8 cellular contexts compared by ENCODE assay signal in the genomic region with DNA sequence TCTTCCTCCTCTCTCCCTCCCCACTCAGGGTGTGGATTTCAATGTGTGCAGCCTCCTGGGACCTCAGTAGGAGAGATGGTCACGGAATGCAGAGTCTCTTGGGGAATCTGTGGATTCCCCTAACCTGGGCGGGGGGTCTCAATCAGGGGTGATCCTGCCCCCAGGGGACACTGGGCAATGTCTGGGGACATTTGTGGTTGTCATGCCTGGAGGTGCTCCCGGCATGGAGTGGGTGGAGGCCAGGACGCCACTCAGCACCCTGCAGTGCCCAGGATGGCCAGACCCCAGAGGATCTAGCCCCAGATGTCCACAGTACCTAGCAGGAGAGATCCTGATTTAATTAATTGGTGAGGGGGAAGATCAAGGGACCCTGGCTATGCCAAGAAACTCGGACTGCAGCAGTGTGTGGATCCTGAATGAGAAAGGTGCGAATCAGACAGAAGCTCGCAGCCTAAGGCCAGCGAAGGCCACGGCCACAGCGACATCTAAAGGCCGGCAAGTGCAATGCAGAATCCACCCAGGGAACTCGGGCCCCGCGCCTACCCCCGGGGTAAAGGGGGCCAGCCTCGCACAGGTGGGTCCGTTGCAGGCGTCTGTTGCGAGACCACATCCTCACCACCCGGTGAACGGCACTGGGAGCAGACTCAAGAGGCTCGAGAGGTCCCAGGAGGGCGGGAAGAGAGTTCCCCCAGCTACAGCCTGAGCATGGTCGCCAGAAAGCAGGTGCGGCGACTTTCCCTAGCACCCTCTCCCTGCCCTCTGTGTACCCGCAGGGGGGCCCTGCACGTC.
DNase-seq lines count a peak whose midpoint lies in the region; ATAC-seq and TF ChIP-seq lines count a peak whose summit lies in the region.

No MANE protein-coding gene starts in this region.

- no peaks in the 10 kb centered on the region for H3K27me3 ChIP-seq in ascending aorta

- H3K4me3 ChIP-seq in ascending aorta, result no peak overlapping the region

- DNase-seq in NCI-H2227 (lab: John Stamatoyannopoulos, UW; ENCODE audit: unreplicated experiment) (peak; percentile 26), NCI-H2227 treated with DMSO at 0.1 percent for 48 hours (lab: John Stamatoyannopoulos, UW) (no peak), SKM-1 treated with dmso at 0.1 percent for 144 hours (lab: John Stamatoyannopoulos, UW; ENCODE audit: unreplicated experiment) (peak; percentile 45), ascending aorta (ENCODE audit: low spot score in 2 of 2) (no peak), islet precursor cell (peak; percentile 75), omental fat pad (ENCODE audit: low spot score) (no peak)
- DNase-seq in stimulated activated CD8-positive, alpha-beta memory T cell treated with anti-CD3 and anti-CD28 coated beads, Interleukin-4, amount 100 ng/mL, for 48 hours, result peak; percentile 77

- H3K9me3 ChIP-seq in ascending aorta, result no peaks in the 10 kb centered on the region

- H3K36me3 ChIP-seq in ascending aorta, result no peaks in the 10 kb centered on the region

- peaks cover 0 to 9% of the 10 kb centered on the region in 2 donors for H3K4me1 ChIP-seq in ascending aorta

- no peak for ATAC-seq in omental fat pad (ENCODE audit: low FRiP score)
- no peak for ATAC-seq in GM18519 (IDR thresholded peaks at IDR 0.05; ENCODE audit: low FRiP score, unreplicated experiment)

- peak; percentile 81 to 95 (median 89) for TF ChIP-seq CTCF in ascending aorta (IDR thresholded peaks at IDR 0.05)
- no peak for TF ChIP-seq CTCF in omental fat pad (IDR thresholded peaks at IDR 0.05)

- no peak overlapping the region for H3K27ac ChIP-seq in ascending aorta

- intact Hi-C loops in ascending aorta (cut with DNase I), result loop anchor here (2.0 kb wide), 1 partner anchor 21 kb away; no protein-coding TSS in a partner anchor

Comparison
In these comparisons a context has a peak if more than half of its experiments do, and no peak if none do; other contexts are left out.
1. DNase-seq: peak in NCI-H2227 (single experiment), SKM-1 treated with dmso at 0.1 percent for 144 hours (single experiment), islet precursor cell (single experiment) and stimulated activated CD8-positive, alpha-beta memory T cell treated with anti-CD3 and anti-CD28 coated beads, Interleukin-4, amount 100 ng/mL, for 48 hours (single experiment); none in NCI-H2227 treated with DMSO at 0.1 percent for 48 hours (single experiment), ascending aorta (0 of 2) and omental fat pad (single experiment).
2. CTCF ChIP-seq: peak in ascending aorta (3 of 3); none in omental fat pad (0 of 3).